ENCODE assay signal across 8 cellular contexts in the genomic region with DNA sequence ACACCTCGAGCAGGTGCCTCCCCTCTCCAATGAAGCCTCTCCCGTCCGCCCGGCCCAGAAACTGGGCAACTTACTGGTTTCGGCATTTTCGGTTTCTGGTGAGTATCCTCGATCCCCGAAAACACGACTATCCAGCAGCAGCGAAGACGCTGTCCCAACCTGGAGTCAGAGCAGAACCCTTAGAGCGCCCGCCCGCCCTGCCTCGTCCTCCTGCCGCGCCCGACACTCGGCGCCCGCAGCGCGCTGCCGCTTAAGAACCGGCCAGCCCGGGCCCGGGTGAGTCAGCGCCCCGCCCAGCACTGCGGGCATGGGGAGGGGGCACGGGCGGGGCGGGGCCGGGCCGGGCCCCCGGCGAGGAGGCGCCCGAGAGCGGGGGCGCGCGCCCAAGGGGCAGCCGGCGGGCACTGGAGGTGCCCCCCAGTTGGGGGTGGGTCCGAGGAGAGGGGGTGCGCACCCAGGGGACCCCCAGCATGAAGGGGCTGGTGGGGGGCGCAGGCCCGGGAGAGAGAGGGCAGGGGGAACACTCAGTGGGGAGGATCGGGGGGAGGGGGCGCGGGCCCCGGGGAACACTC. TPM values are rescaled to one million over a fixed set of nuclear protein-coding genes. Genes with fewer than 3 reads are reported as not detected.
A peak's percentile ranks its signal among the peaks of the same experiment; 100 is the strongest.
DNase-seq lines count a peak whose midpoint lies in the region; ATAC-seq and TF ChIP-seq lines count a peak whose summit lies in the region.

No MANE protein-coding gene starts in this region.

- no peak overlapping the region for H2AFZ ChIP-seq in PC-9

- peak overlapping the region; percentile 93 to 95 for H3K27ac Mint-ChIP-seq in natural killer cell
- H3K27ac Mint-ChIP-seq in stimulated activated naive CD8-positive, alpha-beta T cell treated with anti-CD3 and anti-CD28 coated beads, Interleukin-15, Interleukin-2, amounts not matched to agents 100 ng/mL and 50 ng/mL, for 24 hours: peak overlapping the region; percentile 98

- H3K27ac ChIP-seq in PC-9: peak overlapping the region; percentile 92

- peaks cover 57% of the 10 kb centered on the region for H3K79me2 ChIP-seq in PC-9 (ENCODE audit: low read depth)

- POLR2A ChIA-PET in PC-9 (lab: Charles Lee; ENCODE audit: unreplicated experiment): no interaction called here

- intact Hi-C loops in PC-9 (cut with micrococcal nuclease; ENCODE audit: unreplicated experiment) (loop anchor here (1.0 to 5.0 kb wide), 5 partner anchors 32 to 154 kb away; no protein-coding TSS in a partner anchor), natural killer cell (cut with micrococcal nuclease) (loop anchor here (1.0 to 5.0 kb wide), 3 partner anchors 32 to 94 kb away; no protein-coding TSS in a partner anchor)

- no peaks in the 10 kb centered on the region for H3K27me3 Mint-ChIP-seq in natural killer cell (ENCODE audit: low read depth in 2 of 2)
- no peaks in the 10 kb centered on the region for H3K27me3 Mint-ChIP-seq in stimulated activated naive CD8-positive, alpha-beta T cell treated with anti-CD3 and anti-CD28 coated beads, Interleukin-15, Interleukin-2, amounts not matched to agents 100 ng/mL and 50 ng/mL, for 24 hours

- H3K4me3 ChIP-seq in BE2C (ENCODE audit: low read depth, low read length) (peak overlapping the region; percentile 89), PC-9 (peak overlapping the region; percentile 86)

- H3F3A ChIP-seq in PC-9 (ENCODE audit: insufficient read depth, low read depth): peaks cover 63% of the 10 kb centered on the region

- H3K4me3 Mint-ChIP-seq in natural killer cell: peak overlapping the region; percentile 96
- peak overlapping the region; percentile 95 for H3K4me3 Mint-ChIP-seq in stimulated activated naive CD8-positive, alpha-beta T cell treated with anti-CD3 and anti-CD28 coated beads, Interleukin-15, Interleukin-2, amounts not matched to agents 100 ng/mL and 50 ng/mL, for 24 hours

- no peaks in the 10 kb centered on the region for H3K36me3 Mint-ChIP-seq in natural killer cell
- peaks cover 53% of the 10 kb centered on the region for H3K36me3 Mint-ChIP-seq in stimulated activated naive CD8-positive, alpha-beta T cell treated with anti-CD3 and anti-CD28 coated beads, Interleukin-15, Interleukin-2, amounts not matched to agents 100 ng/mL and 50 ng/mL, for 24 hours (ENCODE audit: low read depth)

- CTCF ChIA-PET in PC-9 (lab: Charles Lee): no interaction called here

- no peaks in the 10 kb centered on the region for H3K9me3 Mint-ChIP-seq in natural killer cell
- H3K9me3 Mint-ChIP-seq in stimulated activated naive CD8-positive, alpha-beta T cell treated with anti-CD3 and anti-CD28 coated beads, Interleukin-15, Interleukin-2, amounts not matched to agents 100 ng/mL and 50 ng/mL, for 24 hours: peaks cover 4% of the 10 kb centered on the region

- no peak for TF ChIP-seq CTCF in BE2C (IDR thresholded peaks at IDR 0.05; ENCODE audit: low read depth, low read length)
- no peak for TF ChIP-seq CTCF in PC-9 (conservative IDR thresholded peaks at IDR 0.05)
- TF ChIP-seq CTCF in natural killer cell (IDR thresholded peaks at IDR 0.05): no peak

- no peaks in the 10 kb centered on the region for H3K9me2 ChIP-seq in PC-9 (ENCODE audit: insufficient read depth)

- H3K4me2 ChIP-seq in PC-9: peak overlapping the region; percentile 98

- peaks cover 49% of the 10 kb centered on the region for H4K20me1 ChIP-seq in PC-9 (ENCODE audit: insufficient read depth)

- DNase-seq in BE2C (peak; percentile 84), GM19238 (ENCODE audit: insufficient read length, low spot score) (peak; percentile 63), PC-9 (peak; percentile 72 to 77), activated T-helper 1 cell treated with Interleukin-2 at 50 U/mL for 16 hours (ENCODE audit: low read depth) (peak; percentile 78), fibroblast of gingiva (ENCODE audit: low read depth) (peak; percentile 77), natural killer cell (peak; percentile 78)

- peaks cover 60 to 62% of the 10 kb centered on the region in 2 donors for H3K4me1 Mint-ChIP-seq in natural killer cell
- H3K4me1 Mint-ChIP-seq in stimulated activated naive CD8-positive, alpha-beta T cell treated with anti-CD3 and anti-CD28 coated beads, Interleukin-15, Interleukin-2, amounts not matched to agents 100 ng/mL and 50 ng/mL, for 24 hours (ENCODE audit: low read depth): peaks cover 66% of the 10 kb centered on the region

- ATAC-seq in HG03520 (IDR thresholded peaks at IDR 0.05; ENCODE audit: unreplicated experiment) (peak; percentile 35), natural killer cell (peak; percentile 66 to 81 (median 69))

- no TSS peak for BruUV-seq in PC-9 (replicated peaks; lab: Mats Ljungman, UMichigan)

- no peaks in the 10 kb centered on the region for H3K9me3 ChIP-seq in BE2C
- no peaks in the 10 kb centered on the region for H3K9me3 ChIP-seq in PC-9 (ENCODE audit: insufficient read depth, low read depth)

- H3K27me3 ChIP-seq in BE2C (no peaks in the 10 kb centered on the region), PC-9 (ENCODE audit: insufficient read depth, low read depth) (no peaks in the 10 kb centered on the region)

- H3K4me1 ChIP-seq in BE2C: peaks cover 9% of the 10 kb centered on the region; the same call in 1 of the 2 replicates
- peaks cover 43% of the 10 kb centered on the region for H3K4me1 ChIP-seq in PC-9 (replicated peaks; ENCODE audit: insufficient read depth)

- peaks cover 28% of the 10 kb centered on the region for H3K36me3 ChIP-seq in BE2C
- peaks cover 49% of the 10 kb centered on the region for H3K36me3 ChIP-seq in PC-9 (ENCODE audit: low read depth)

RNA-seq across cellular contexts. Expression of a gene that starts 1.1 kb away (rescaled TPM):
- 63.8 TPM for polyA plus RNA-seq in BE2C (2012; ENCODE audit: insufficient read depth, insufficient read length, low read depth)
- 231 and 240 TPM in 2 replicates for total RNA-seq in PC-9 (2021)
- total RNA-seq in natural killer cell: 100 to 1,000 TPM; 119 to 157 (median 133) TPM

Comparison
In these comparisons a context has a peak if more than half of its experiments do, and no peak if none do; other contexts are left out.
1. Peak in every context shown above with its lines: DNase-seq, ATAC-seq, H3K4me3 ChIP-seq and H3K27ac ChIP-seq.